Comparison of ENCODE assay signal across 1 cellular context in genomic region chr9:88378317-88378716, GRCh38.
TF ChIP-seq lines count a peak whose summit lies in the region.

No MANE protein-coding gene starts in this region.

TF ChIP-seq in GM23338, 12 proteins besides CTCF, POLR2A, EP300 and RAD21 (continued from another document):
- TF ChIP-seq REST (IDR thresholded peaks at IDR 0.05; ENCODE audit: unreplicated experiment) (no peak), ZNF462 (CRISPR knock-in tag; IDR thresholded peaks at IDR 0.05) (peak; percentile 77)
